ENCODE assay signal across 16 cellular contexts in the genomic region with DNA sequence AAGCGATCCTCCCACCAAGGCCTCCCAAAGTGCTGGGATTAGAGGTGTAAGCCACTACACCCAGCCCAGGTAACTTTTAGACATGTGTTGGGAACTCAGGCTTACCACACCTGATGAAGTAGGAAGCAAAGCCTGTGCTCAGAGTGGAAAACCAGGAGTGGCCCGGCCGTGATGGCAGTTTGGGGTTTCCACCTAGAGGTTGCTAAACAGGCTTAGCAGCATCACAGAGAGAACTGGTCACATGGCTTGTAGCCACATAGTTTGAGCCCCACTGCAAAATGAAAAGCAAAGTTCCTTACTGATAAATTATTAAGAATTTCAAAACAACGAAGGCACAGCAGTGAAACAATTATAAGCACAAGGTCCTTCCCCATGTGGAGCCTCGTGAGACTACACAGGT.
DNase-seq lines count a peak whose midpoint lies in the region; ATAC-seq and TF ChIP-seq lines count a peak whose summit lies in the region.
"Had no signal": no experiment of that assay in that cellular context is flagged by ENCODE, and none has a peak within 500 bp of the region (broad histone marks: within the 10 kb centered on the region; RNA-seq: fewer than 3 reads in every experiment).

No MANE protein-coding gene starts in this region.

- H2BK20ac ChIP-seq in H9 (ENCODE audit: low read depth, low read length, poor library complexity, severe bottlenecking), result no peak overlapping the region

- H2AFZ ChIP-seq in H9 (ENCODE audit: low read length) (no peak overlapping the region), PC-3 (ENCODE audit: low read length) (no peak overlapping the region)

- H3K23me2 ChIP-seq in H9 (ENCODE audit: insufficient read length, low read depth, low read length, poor library complexity, severe bottlenecking), result no peaks in the 10 kb centered on the region

- TF ChIP-seq CTCF in H9 (conservative IDR thresholded peaks at IDR 0.05), result no peak
- TF ChIP-seq CTCF in PC-3 (conservative IDR thresholded peaks at IDR 0.05; ENCODE audit: low read depth, low read length), result no peak
- TF ChIP-seq CTCF in foreskin keratinocyte (conservative IDR thresholded peaks at IDR 0.05), result no peak
- no peak for TF ChIP-seq CTCF in progenitor cell of endocrine pancreas (IDR thresholded peaks at IDR 0.05; ENCODE audit: unreplicated experiment)

- H3K4ac ChIP-seq in H9 (ENCODE audit: low read depth, low read length), result no peak overlapping the region; the same call in 1 of the 2 replicates

- H3K27me3 Mint-ChIP-seq in H9 (ENCODE audit: low read depth), result 0 out of 2 replicates have a peak, but pooled peaks cover 1% of the 10 kb centered on the region
- H3K27me3 Mint-ChIP-seq in progenitor cell of endocrine pancreas, result no peaks in the 10 kb centered on the region
- peaks cover 0 to 32% (median 18%) of the 10 kb centered on the region in 5 donors for H3K27me3 Mint-ChIP-seq in naive thymus-derived CD8-positive, alpha-beta T cell
- peaks cover 0 to 42% (median 10%) of the 10 kb centered on the region in 5 donors for H3K27me3 Mint-ChIP-seq in naive thymus-derived CD4-positive, alpha-beta T cell
- H3K27me3 Mint-ChIP-seq: IgD-negative memory B cell had no signal

- no TSS peak for BruUV-seq in PC-3 (replicated peaks; lab: Mats Ljungman, UMichigan)

- no peaks in the 10 kb centered on the region for H3K9me3 ChIP-seq in H9 (ENCODE audit: control insufficient read depth, low read depth, low read length)
- no peaks in the 10 kb centered on the region for H3K9me3 ChIP-seq in PC-3 (ENCODE audit: low read length)
- H3K9me3 ChIP-seq in naive thymus-derived CD4-positive, alpha-beta T cell (ENCODE audit: control insufficient read depth in 2 of 3, low read length in 3 of 3), result no peaks in the 10 kb centered on the region

- H2BK12ac ChIP-seq in H9 (ENCODE audit: insufficient read length, low read depth, low read length), result no peak overlapping the region

- H4K5ac ChIP-seq in H9 (ENCODE audit: insufficient read length, low read depth, low read length), result no peak overlapping the region

- no peak overlapping the region for H2BK120ac ChIP-seq in H9 (ENCODE audit: low read depth, low read length, poor library complexity, severe bottlenecking)

- CTCF ChIA-PET in PC-3 (lab: Charles Lee), result no interaction called here
- CTCF ChIA-PET in naive thymus-derived CD4-positive, alpha-beta T cell (lab: Charles Lee), result no interaction called here

- H3K23ac ChIP-seq in H9 (ENCODE audit: insufficient read length, low read depth, low read length), result no peak overlapping the region

- no peaks in the 10 kb centered on the region for H3F3A ChIP-seq in PC-3 (ENCODE audit: low read length, unreplicated experiment)

- H3K27me3 ChIP-seq in H9 (ENCODE audit: insufficient read depth, low read length) (no peaks in the 10 kb centered on the region), PC-3 (ENCODE audit: low read length) (no peaks in the 10 kb centered on the region), foreskin keratinocyte (no peaks in the 10 kb centered on the region)
- no peaks in the 10 kb centered on the region for H3K27me3 ChIP-seq in naive thymus-derived CD4-positive, alpha-beta T cell (ENCODE audit: control insufficient read depth in 2 of 2, insufficient read depth in 2 of 2, low read length in 2 of 2)

- DNase-seq in H9 (no peak), PC-3 (peak; percentile 52), foreskin keratinocyte (peak in 1 of 2 donors; percentile 50), progenitor cell of endocrine pancreas (ENCODE audit: low spot score, unreplicated experiment) (no peak), 8988T (no peak)
- no peak for DNase-seq in naive thymus-derived CD8-positive, alpha-beta T cell
- no peak for DNase-seq in naive thymus-derived CD4-positive, alpha-beta T cell
- DNase-seq: activated CD8-positive, alpha-beta memory T cell treated with anti-CD3 and anti-CD28 coated beads, Interleukin-2, amount 50 U/mL, for 4 hours; activated naive CD4-positive, alpha-beta T cell treated with anti-CD3 and anti-CD28 coated beads for 36 hours; immature natural killer cell; NCI-H2029 treated with DMSO at 0.1 percent for 48 hours had no signal

- peaks cover 27 to 33% of the 10 kb centered on the region in 2 experiments for H3K4me1 Mint-ChIP-seq in H9
- peaks cover 20% of the 10 kb centered on the region for H3K4me1 Mint-ChIP-seq in progenitor cell of endocrine pancreas (ENCODE audit: low read depth)
- H3K4me1 Mint-ChIP-seq in naive thymus-derived CD8-positive, alpha-beta T cell, result no peaks in the 10 kb centered on the region
- no peaks in the 10 kb centered on the region for H3K4me1 Mint-ChIP-seq in naive thymus-derived CD4-positive, alpha-beta T cell
- H3K4me1 Mint-ChIP-seq: IgD-negative memory B cell, immature natural killer cell had no signal

- ATAC-seq in PC-3 (no peak), foreskin keratinocyte (peak; percentile 81)
- no peak for ATAC-seq in naive thymus-derived CD8-positive, alpha-beta T cell
- no peak for ATAC-seq in naive thymus-derived CD4-positive, alpha-beta T cell
- ATAC-seq: activated CD4-positive, alpha-beta T cell treated with anti-CD3 and anti-CD28 coated beads for 36 hours; right cardiac atrium had no signal

- H3K79me2 ChIP-seq in H9 (ENCODE audit: insufficient read depth, low read length) (no peaks in the 10 kb centered on the region), PC-3 (ENCODE audit: low read length) (no peaks in the 10 kb centered on the region)

- no peak overlapping the region for H3K4me3 ChIP-seq in PC-3 (ENCODE audit: low read length)
- no peak overlapping the region for H3K4me3 ChIP-seq in naive thymus-derived CD4-positive, alpha-beta T cell (ENCODE audit: low read length)
- H3K4me3 ChIP-seq: coronary artery, SK-N-MC had no signal

- H2AK5ac ChIP-seq in H9 (ENCODE audit: insufficient read length, low read length), result no peak overlapping the region

- H3K4me2 ChIP-seq in H9 (ENCODE audit: insufficient read depth, insufficient read length, low read length) (no peak overlapping the region), PC-3 (ENCODE audit: low read length) (no peak overlapping the region; the same call in 1 of the 2 replicates)

- no peaks in the 10 kb centered on the region for H4K20me1 ChIP-seq in H9 (ENCODE audit: control insufficient read depth, insufficient read depth, insufficient read length)
- H4K20me1 ChIP-seq in PC-3 (ENCODE audit: low read length), result no peaks in the 10 kb centered on the region

- POLR2A ChIA-PET in PC-3 (lab: Charles Lee; ENCODE audit: unreplicated experiment), result no interaction called here
- POLR2A ChIA-PET in naive thymus-derived CD8-positive, alpha-beta T cell (lab: Charles Lee), result no interaction called here
- POLR2A ChIA-PET in naive thymus-derived CD4-positive, alpha-beta T cell (lab: Charles Lee), result no interaction called here

- peak overlapping the region; percentile 71; the same call in 1 of the 2 replicates for H3K14ac ChIP-seq in H9 (ENCODE audit: insufficient read depth, low read length)

- no peak overlapping the region for H2BK15ac ChIP-seq in H9 (ENCODE audit: low read depth, low read length)

- H3K4me1 ChIP-seq in H9 (ENCODE audit: insufficient read depth, low read length) (no peaks in the 10 kb centered on the region; the same call in 1 of the 2 replicates), PC-3 (ENCODE audit: insufficient read depth, low read length) (no peaks in the 10 kb centered on the region), foreskin keratinocyte (peaks cover 24% of the 10 kb centered on the region)
- H3K4me1 ChIP-seq in naive thymus-derived CD4-positive, alpha-beta T cell (ENCODE audit: control insufficient read depth in 2 of 2, insufficient read depth in 2 of 2, low read length in 2 of 2), result no peaks in the 10 kb centered on the region

- H4K91ac ChIP-seq in H9 (ENCODE audit: insufficient read length, low read depth, low read length), result no peak overlapping the region

- no peak overlapping the region for H3K18ac ChIP-seq in H9 (ENCODE audit: insufficient read length, low read depth, low read length)

- H3K9me3 Mint-ChIP-seq in H9 (peaks cover 14 to 15% of the 10 kb centered on the region in 2 experiments), progenitor cell of endocrine pancreas (ENCODE audit: low read depth) (peaks cover under 1% of the 10 kb centered on the region)
- H3K9me3 Mint-ChIP-seq in naive thymus-derived CD8-positive, alpha-beta T cell, result peaks cover 0 to 7% (median 0%) of the 10 kb centered on the region in 9 donors
- H3K9me3 Mint-ChIP-seq in naive thymus-derived CD4-positive, alpha-beta T cell, result peaks cover 0 to 1% (median 0%) of the 10 kb centered on the region in 11 donors
- H3K9me3 Mint-ChIP-seq: activated naive CD4-positive, alpha-beta T cell treated with anti-CD3 and anti-CD28 coated beads for 36 hours; IgD-negative memory B cell had no signal

- H3K56ac ChIP-seq in H9 (ENCODE audit: insufficient read length, low read depth, low read length), result no peak overlapping the region

- H3K79me1 ChIP-seq in H9 (ENCODE audit: insufficient read depth, low read depth, low read length, poor library complexity, severe bottlenecking), result no peaks in the 10 kb centered on the region

- H3K27ac ChIP-seq in H9 (ENCODE audit: insufficient read length, low read depth, low read length), result no peak overlapping the region
- H3K27ac ChIP-seq in PC-3 (ENCODE audit: low read length), result no peak overlapping the region
- no peak overlapping the region for H3K27ac ChIP-seq in foreskin keratinocyte
- H3K27ac ChIP-seq in naive thymus-derived CD4-positive, alpha-beta T cell (ENCODE audit: low read depth, low read length), result no peak overlapping the region
- H3K27ac ChIP-seq: coronary artery, SK-N-MC had no signal

- peak overlapping the region; percentile 45 for H3T11ph ChIP-seq in H9 (ENCODE audit: low read length)

- no peaks in the 10 kb centered on the region for H3K9me2 ChIP-seq in PC-3 (replicated peaks; ENCODE audit: low read length)

- H3K36me3 ChIP-seq in PC-3 (ENCODE audit: low read depth, low read length), result no peaks in the 10 kb centered on the region
- H3K36me3 ChIP-seq in naive thymus-derived CD4-positive, alpha-beta T cell (ENCODE audit: control insufficient read depth in 2 of 3, insufficient read depth in 3 of 3, low read length in 3 of 3), result no peaks in the 10 kb centered on the region

- H3K27ac Mint-ChIP-seq in H9 (no peak overlapping the region), progenitor cell of endocrine pancreas (peak overlapping the region; percentile 47)
- no peak overlapping the region for H3K27ac Mint-ChIP-seq in naive thymus-derived CD8-positive, alpha-beta T cell
- no peak overlapping the region for H3K27ac Mint-ChIP-seq in naive thymus-derived CD4-positive, alpha-beta T cell
- H3K27ac Mint-ChIP-seq: activated naive CD4-positive, alpha-beta T cell treated with anti-CD3 and anti-CD28 coated beads for 36 hours; IgD-negative memory B cell; immature natural killer cell had no signal

- no peak overlapping the region for H3K9ac ChIP-seq in H9 (ENCODE audit: extremely low read depth, insufficient read length, low read length)
- no peak overlapping the region for H3K9ac ChIP-seq in PC-3 (ENCODE audit: low read length)

- no peak overlapping the region for H3K4me3 Mint-ChIP-seq in H9
- no peak overlapping the region for H3K4me3 Mint-ChIP-seq in progenitor cell of endocrine pancreas (ENCODE audit: low read depth)
- no peak overlapping the region for H3K4me3 Mint-ChIP-seq in naive thymus-derived CD8-positive, alpha-beta T cell
- no peak overlapping the region for H3K4me3 Mint-ChIP-seq in naive thymus-derived CD4-positive, alpha-beta T cell
- H3K4me3 Mint-ChIP-seq: activated CD4-positive, alpha-beta T cell treated with anti-CD3 and anti-CD28 coated beads for 36 hours; activated naive CD4-positive, alpha-beta T cell treated with anti-CD3 and anti-CD28 coated beads for 36 hours; IgD-negative memory B cell; immature natural killer cell had no signal

- H2BK5ac ChIP-seq in H9 (ENCODE audit: insufficient read length, low read length), result no peak overlapping the region

- H3K36me3 Mint-ChIP-seq in H9 (ENCODE audit: insufficient read depth in 1 of 3, low read depth in 3 of 3) (peaks cover 0 to 20% (median 6%) of the 10 kb centered on the region in 3 experiments; a peak in 4 of 7 replicates), progenitor cell of endocrine pancreas (ENCODE audit: insufficient read depth) (no peaks in the 10 kb centered on the region)
- no peaks in the 10 kb centered on the region for H3K36me3 Mint-ChIP-seq in naive thymus-derived CD8-positive, alpha-beta T cell
- H3K36me3 Mint-ChIP-seq in naive thymus-derived CD4-positive, alpha-beta T cell, result no peaks in the 10 kb centered on the region
- H3K36me3 Mint-ChIP-seq: IgD-negative memory B cell had no signal

- no CpG with 5 or more reads among the region's 5 CpGs for WGBS in H9 (ENCODE audit: extremely low coverage, insufficient read length, low lambda C conversion rate)

- H4K8ac ChIP-seq in H9 (replicated peaks; ENCODE audit: insufficient read length, low read depth, low read length), result no peak overlapping the region

- intact Hi-C loops in PC-3 (cut with micrococcal nuclease), result no loop called here
- intact Hi-C loops in naive thymus-derived CD4-positive, alpha-beta T cell (cut with micrococcal nuclease), result no loop called here
